In genomic region chr2:96638144-96639121, GRCh38 we compare ENCODE assay signal across 1 cellular context.
TF ChIP-seq lines count a peak whose summit lies in the region.

Gene KANSL3 (minus strand): TSS chr2:96638312. CDS start chr2:96637135, 1,177 bp downstream.

TF ChIP-seq in HEK293, 187 proteins besides CTCF, POLR2A, EP300 and RAD21 (continued from another document and continues in another):
- peak; percentile 92 for TF ChIP-seq ZSCAN18 (tag by site-specific recombination; IDR thresholded peaks at IDR 0.05)
- peak; percentile 51 for TF ChIP-seq SP2 (tag by site-specific recombination; IDR thresholded peaks at IDR 0.05)
- no peak for TF ChIP-seq ZNF114 (tag by site-specific recombination; IDR thresholded peaks at IDR 0.05)
- TF ChIP-seq ZNF561 (tag by site-specific recombination; IDR thresholded peaks at IDR 0.05; ENCODE audit: borderline replicate concordance) = no peak
- TF ChIP-seq GLIS1 (tag by site-specific recombination; IDR thresholded peaks at IDR 0.05) = peak; percentile 53; the same call in 1 of the 2 replicates
- 0 out of 2 replicates have a peak, but pooled peaks have one; percentile 52 for TF ChIP-seq ZBTB8A (tag by site-specific recombination; IDR thresholded peaks at IDR 0.05)
- TF ChIP-seq ZNF558 (tag by site-specific recombination; IDR thresholded peaks at IDR 0.05) = peak; percentile 38; the same call in 1 of the 2 replicates
- TF ChIP-seq WT1 (tag by site-specific recombination; IDR thresholded peaks at IDR 0.05) = peak; percentile 38; the same call in 1 of the 2 replicates
- TF ChIP-seq, protein P1, sequence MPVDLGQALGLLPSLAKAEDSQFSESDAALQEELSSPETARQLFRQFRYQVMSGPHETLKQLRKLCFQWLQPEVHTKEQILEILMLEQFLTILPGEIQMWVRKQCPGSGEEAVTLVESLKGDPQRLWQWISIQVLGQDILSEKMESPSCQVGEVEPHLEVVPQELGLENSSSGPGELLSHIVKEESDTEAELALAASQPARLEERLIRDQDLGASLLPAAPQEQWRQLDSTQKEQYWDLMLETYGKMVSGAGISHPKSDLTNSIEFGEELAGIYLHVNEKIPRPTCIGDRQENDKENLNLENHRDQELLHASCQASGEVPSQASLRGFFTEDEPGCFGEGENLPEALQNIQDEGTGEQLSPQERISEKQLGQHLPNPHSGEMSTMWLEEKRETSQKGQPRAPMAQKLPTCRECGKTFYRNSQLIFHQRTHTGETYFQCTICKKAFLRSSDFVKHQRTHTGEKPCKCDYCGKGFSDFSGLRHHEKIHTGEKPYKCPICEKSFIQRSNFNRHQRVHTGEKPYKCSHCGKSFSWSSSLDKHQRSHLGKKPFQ (tag by site-specific recombination; IDR thresholded peaks at IDR 0.05) = 0 out of 2 replicates have a peak, but pooled peaks have one; percentile 28
- peak; percentile 74 for TF ChIP-seq KLF1 (tag by site-specific recombination; IDR thresholded peaks at IDR 0.05)
- TF ChIP-seq SCRT2 (tag by site-specific recombination; IDR thresholded peaks at IDR 0.05) = peak; percentile 71
- TF ChIP-seq, protein P2, sequence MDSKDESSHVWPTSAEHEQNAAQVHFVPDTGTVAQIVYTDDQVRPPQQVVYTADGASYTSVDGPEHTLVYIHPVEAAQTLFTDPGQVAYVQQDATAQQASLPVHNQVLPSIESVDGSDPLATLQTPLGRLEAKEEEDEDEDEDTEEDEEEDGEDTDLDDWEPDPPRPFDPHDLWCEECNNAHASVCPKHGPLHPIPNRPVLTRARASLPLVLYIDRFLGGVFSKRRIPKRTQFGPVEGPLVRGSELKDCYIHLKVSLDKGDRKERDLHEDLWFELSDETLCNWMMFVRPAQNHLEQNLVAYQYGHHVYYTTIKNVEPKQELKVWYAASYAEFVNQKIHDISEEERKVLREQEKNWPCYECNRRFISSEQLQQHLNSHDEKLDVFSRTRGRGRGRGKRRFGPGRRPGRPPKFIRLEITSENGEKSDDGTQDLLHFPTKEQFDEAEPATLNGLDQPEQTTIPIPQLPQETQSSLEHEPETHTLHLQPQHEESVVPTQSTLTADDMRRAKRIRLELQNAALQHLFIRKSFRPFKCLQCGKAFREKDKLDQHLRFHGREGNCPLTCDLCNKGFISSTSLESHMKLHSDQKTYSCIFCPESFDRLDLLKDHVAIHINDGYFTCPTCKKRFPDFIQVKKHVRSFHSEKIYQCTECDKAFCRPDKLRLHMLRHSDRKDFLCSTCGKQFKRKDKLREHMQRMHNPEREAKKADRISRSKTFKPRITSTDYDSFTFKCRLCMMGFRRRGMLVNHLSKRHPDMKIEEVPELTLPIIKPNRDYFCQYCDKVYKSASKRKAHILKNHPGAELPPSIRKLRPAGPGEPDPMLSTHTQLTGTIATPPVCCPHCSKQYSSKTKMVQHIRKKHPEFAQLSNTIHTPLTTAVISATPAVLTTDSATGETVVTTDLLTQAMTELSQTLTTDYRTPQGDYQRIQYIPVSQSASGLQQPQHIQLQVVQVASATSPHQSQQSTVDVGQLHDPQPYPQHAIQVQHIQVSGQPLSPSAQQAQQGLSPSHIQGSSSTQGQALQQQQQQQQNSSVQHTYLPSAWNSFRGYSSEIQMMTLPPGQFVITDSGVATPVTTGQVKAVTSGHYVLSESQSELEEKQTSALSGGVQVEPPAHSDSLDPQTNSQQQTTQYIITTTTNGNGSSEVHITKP (tag by site-specific recombination; IDR thresholded peaks at IDR 0.05) = peak; percentile 93
- TF ChIP-seq ZSCAN5A (tag by site-specific recombination; IDR thresholded peaks at IDR 0.05) = peak; percentile 88; the same call in 1 of the 2 replicates
- TF ChIP-seq KLF9 (tag by site-specific recombination; IDR thresholded peaks at IDR 0.05; ENCODE audit: low read depth) = peak; percentile 73; the same call in 1 of the 2 replicates
- TF ChIP-seq EGR2 (tag by site-specific recombination; IDR thresholded peaks at IDR 0.05; ENCODE audit: low read depth) = peak; percentile 78
- peak; percentile 60 for TF ChIP-seq PRDM1 (tag by site-specific recombination; IDR thresholded peaks at IDR 0.05)
- TF ChIP-seq OSR2 (tag by site-specific recombination; IDR thresholded peaks at IDR 0.05) = no peak
- peak; percentile 98 for TF ChIP-seq KLF16 (tag by site-specific recombination; IDR thresholded peaks at IDR 0.05)
- peak; percentile 91 for TF ChIP-seq GLI4 (tag by site-specific recombination; IDR thresholded peaks at IDR 0.05)
- peak; percentile 90 for TF ChIP-seq SP7 (tag by site-specific recombination; IDR thresholded peaks at IDR 0.05)
- peak; percentile 51; the same call in 1 of the 2 replicates for TF ChIP-seq ZBTB11 (tag by site-specific recombination; conservative IDR thresholded peaks at IDR 0.05; ENCODE audit: low read depth)
- TF ChIP-seq KLF7 (tag by site-specific recombination; IDR thresholded peaks at IDR 0.05; ENCODE audit: borderline replicate concordance) = peak; percentile 92
- peak; percentile 85 for TF ChIP-seq ZSCAN30 (tag by site-specific recombination; IDR thresholded peaks at IDR 0.05)
- no peak for TF ChIP-seq ZNF140 (tag by site-specific recombination; IDR thresholded peaks at IDR 0.05)
- TF ChIP-seq, protein P3, sequence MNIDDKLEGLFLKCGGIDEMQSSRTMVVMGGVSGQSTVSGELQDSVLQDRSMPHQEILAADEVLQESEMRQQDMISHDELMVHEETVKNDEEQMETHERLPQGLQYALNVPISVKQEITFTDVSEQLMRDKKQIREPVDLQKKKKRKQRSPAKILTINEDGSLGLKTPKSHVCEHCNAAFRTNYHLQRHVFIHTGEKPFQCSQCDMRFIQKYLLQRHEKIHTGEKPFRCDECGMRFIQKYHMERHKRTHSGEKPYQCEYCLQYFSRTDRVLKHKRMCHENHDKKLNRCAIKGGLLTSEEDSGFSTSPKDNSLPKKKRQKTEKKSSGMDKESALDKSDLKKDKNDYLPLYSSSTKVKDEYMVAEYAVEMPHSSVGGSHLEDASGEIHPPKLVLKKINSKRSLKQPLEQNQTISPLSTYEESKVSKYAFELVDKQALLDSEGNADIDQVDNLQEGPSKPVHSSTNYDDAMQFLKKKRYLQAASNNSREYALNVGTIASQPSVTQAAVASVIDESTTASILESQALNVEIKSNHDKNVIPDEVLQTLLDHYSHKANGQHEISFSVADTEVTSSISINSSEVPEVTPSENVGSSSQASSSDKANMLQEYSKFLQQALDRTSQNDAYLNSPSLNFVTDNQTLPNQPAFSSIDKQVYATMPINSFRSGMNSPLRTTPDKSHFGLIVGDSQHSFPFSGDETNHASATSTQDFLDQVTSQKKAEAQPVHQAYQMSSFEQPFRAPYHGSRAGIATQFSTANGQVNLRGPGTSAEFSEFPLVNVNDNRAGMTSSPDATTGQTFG (tag by site-specific recombination; IDR thresholded peaks at IDR 0.05; ENCODE audit: borderline replicate concordance) = peak; percentile 87; the same call in 1 of the 2 replicates
- no peak for TF ChIP-seq ZIC2 (tag by site-specific recombination; IDR thresholded peaks at IDR 0.05)
- TF ChIP-seq FEZF1 (tag by site-specific recombination; IDR thresholded peaks at IDR 0.05) = no peak
- no peak for TF ChIP-seq ZNF48 (tag by site-specific recombination; IDR thresholded peaks at IDR 0.05)
- TF ChIP-seq REPIN1 (tag by site-specific recombination; IDR thresholded peaks at IDR 0.05; ENCODE audit: low read depth) = peak; percentile 94
- TF ChIP-seq ZBTB48 (tag by site-specific recombination; IDR thresholded peaks at IDR 0.05) = 0 out of 2 replicates have a peak, but pooled peaks have one; percentile 39
- TF ChIP-seq ZNF404 (tag by site-specific recombination; IDR thresholded peaks at IDR 0.05) = no peak
- peak; percentile 70; the same call in 1 of the 2 replicates for TF ChIP-seq ZSCAN23 (tag by site-specific recombination; IDR thresholded peaks at IDR 0.05)
- TF ChIP-seq, protein P4, sequence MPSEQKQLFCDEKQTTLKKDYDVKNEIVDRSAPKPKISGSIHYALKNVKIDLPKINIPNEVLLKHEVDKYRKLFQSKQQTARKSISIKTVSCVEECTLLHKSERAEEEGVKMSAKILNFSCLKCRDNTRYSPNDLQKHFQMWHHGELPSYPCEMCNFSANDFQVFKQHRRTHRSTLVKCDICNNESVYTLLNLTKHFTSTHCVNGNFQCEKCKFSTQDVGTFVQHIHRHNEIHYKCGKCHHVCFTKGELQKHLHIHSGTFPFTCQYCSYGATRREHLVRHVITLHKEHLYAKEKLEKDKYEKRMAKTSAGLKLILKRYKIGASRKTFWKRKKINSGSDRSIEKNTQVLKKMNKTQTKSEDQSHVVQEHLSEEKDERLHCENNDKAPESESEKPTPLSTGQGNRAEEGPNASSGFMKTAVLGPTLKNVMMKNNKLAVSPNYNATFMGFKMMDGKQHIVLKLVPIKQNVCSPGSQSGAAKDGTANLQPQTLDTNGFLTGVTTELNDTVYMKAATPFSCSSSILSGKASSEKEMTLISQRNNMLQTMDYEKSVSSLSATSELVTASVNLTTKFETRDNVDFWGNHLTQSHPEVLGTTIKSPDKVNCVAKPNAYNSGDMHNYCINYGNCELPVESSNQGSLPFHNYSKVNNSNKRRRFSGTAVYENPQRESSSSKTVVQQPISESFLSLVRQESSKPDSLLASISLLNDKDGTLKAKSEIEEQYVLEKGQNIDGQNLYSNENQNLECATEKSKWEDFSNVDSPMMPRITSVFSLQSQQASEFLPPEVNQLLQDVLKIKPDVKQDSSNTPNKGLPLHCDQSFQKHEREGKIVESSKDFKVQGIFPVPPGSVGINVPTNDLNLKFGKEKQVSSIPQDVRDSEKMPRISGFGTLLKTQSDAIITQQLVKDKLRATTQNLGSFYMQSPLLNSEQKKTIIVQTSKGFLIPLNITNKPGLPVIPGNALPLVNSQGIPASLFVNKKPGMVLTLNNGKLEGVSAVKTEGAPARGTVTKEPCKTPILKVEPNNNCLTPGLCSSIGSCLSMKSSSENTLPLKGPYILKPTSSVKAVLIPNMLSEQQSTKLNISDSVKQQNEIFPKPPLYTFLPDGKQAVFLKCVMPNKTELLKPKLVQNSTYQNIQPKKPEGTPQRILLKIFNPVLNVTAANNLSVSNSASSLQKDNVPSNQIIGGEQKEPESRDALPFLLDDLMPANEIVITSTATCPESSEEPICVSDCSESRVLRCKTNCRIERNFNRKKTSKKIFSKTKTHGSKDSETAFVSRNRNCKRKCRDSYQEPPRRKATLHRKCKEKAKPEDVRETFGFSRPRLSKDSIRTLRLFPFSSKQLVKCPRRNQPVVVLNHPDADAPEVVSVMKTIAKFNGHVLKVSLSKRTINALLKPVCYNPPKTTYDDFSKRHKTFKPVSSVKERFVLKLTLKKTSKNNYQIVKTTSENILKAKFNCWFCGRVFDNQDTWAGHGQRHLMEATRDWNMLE (tag by site-specific recombination; conservative IDR thresholded peaks at IDR 0.05; ENCODE audit: low read depth) = peak; percentile 43; the same call in 1 of the 2 replicates
- TF ChIP-seq ZNF26 (tag by site-specific recombination; IDR thresholded peaks at IDR 0.05) = no peak
